Comparison of ENCODE assay signal across 9 cellular contexts in the genomic region with DNA sequence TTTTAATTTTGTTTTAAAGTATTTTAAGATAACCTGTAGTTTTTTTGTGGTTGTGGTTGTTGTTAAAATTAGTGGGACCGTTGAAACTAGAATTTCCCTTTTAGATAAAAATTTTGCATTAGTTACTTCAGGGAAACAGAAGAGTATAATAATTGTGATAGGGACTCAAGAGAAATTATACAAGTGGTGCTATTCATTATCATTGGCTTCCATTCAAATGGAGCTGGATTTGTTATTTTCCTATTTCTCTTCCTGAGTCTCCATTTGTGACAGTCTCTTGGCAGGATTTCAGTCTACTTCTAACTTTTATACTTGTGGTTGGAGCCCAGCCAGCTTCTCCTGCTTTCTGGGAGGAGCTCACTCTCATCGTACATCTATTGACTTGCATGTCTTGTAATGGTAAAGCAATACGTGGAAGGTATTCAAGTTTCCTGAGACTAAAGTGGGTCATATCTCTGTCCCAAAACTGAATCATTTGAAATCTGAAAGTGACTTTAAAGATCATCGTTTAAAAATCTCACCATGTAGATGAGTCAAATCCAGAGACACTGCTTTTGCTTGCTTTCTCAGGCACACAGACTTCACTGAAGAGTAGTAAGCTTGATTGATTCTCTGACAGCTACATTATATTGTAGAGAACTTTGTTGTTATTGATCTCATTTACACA.
A peak's percentile ranks its signal among the peaks of the same experiment; 100 is the strongest.
DNase-seq lines count a peak whose midpoint lies in the region; ATAC-seq and TF ChIP-seq lines count a peak whose summit lies in the region.
"Had no signal": no experiment of that assay in that cellular context is flagged by ENCODE, and none has a peak within 500 bp of the region (broad histone marks: within the 10 kb centered on the region; RNA-seq: fewer than 3 reads in every experiment).

No MANE protein-coding gene starts in this region.

- H3K27ac Mint-ChIP-seq in Caco-2 (ENCODE audit: unreplicated experiment): no peak overlapping the region

- H3K36me3 ChIP-seq in GM23248 (ENCODE audit: low read depth) (no peaks in the 10 kb centered on the region), trophoblast cell (ENCODE audit: control insufficient read depth in 1 of 2, insufficient read depth in 2 of 2, low read length in 2 of 2) (no peaks in the 10 kb centered on the region), Caco-2 (ENCODE audit: control insufficient read depth, insufficient read depth, low read length) (no peaks in the 10 kb centered on the region)

- no peak overlapping the region for H4K8ac ChIP-seq in trophoblast cell (ENCODE audit: low read depth, low read length)

- no peaks in the 10 kb centered on the region for H3K79me2 ChIP-seq in GM23248 (ENCODE audit: insufficient read depth)
- no peaks in the 10 kb centered on the region for H3K79me2 ChIP-seq in trophoblast cell (ENCODE audit: control insufficient read depth, insufficient read depth, low read length, poor library complexity)

- H2AK5ac ChIP-seq in trophoblast cell (ENCODE audit: low read length): no peak overlapping the region

- no peak overlapping the region for H3K27ac ChIP-seq in GM23248
- H3K27ac ChIP-seq in right cardiac atrium (ENCODE audit: low read length): no peak overlapping the region
- no peak overlapping the region for H3K27ac ChIP-seq in trophoblast cell (ENCODE audit: low read depth, low read length)
- H3K27ac ChIP-seq: epithelial cell of prostate had no signal

- H3K4me1 ChIP-seq in GM23248 (ENCODE audit: insufficient read depth): no peaks in the 10 kb centered on the region
- no peaks in the 10 kb centered on the region for H3K4me1 ChIP-seq in right cardiac atrium (ENCODE audit: control insufficient read depth, insufficient read depth, low read length)
- H3K4me1 ChIP-seq in trophoblast cell (ENCODE audit: control insufficient read depth in 1 of 2, insufficient read depth in 2 of 2, low read length in 2 of 2): no peaks in the 10 kb centered on the region
- H3K4me1 ChIP-seq in Caco-2: no peaks in the 10 kb centered on the region

- no TSS peak for BruUV-seq in Caco-2 (replicated peaks; lab: Mats Ljungman, UMichigan)

- no peak overlapping the region for H3K18ac ChIP-seq in trophoblast cell (ENCODE audit: low read length)

- H3K4ac ChIP-seq in trophoblast cell (ENCODE audit: low read depth, low read length): no peak overlapping the region

- H3K4me1 Mint-ChIP-seq in Caco-2 (ENCODE audit: low read depth, unreplicated experiment): no peaks in the 10 kb centered on the region

- CTCF ChIA-PET in Caco-2 (lab: Charles Lee): no interaction called here

- POLR2A ChIA-PET in Caco-2 (lab: Charles Lee): no interaction called here

- H4K91ac ChIP-seq in trophoblast cell (ENCODE audit: low read depth, low read length): no peak overlapping the region

- no peaks in the 10 kb centered on the region for H3K9me3 ChIP-seq in GM23248 (ENCODE audit: low read depth)
- no peaks in the 10 kb centered on the region for H3K9me3 ChIP-seq in right cardiac atrium (ENCODE audit: control insufficient read depth, low read length)
- no peaks in the 10 kb centered on the region for H3K9me3 ChIP-seq in trophoblast cell (ENCODE audit: insufficient read depth, low read depth, low read length)
- H3K9me3 ChIP-seq in Caco-2: no peaks in the 10 kb centered on the region

- DNase-seq in GM23248 (peak; percentile 13), NCI-H1105 treated with DMSO at 0.1 percent for 48 hours (lab: John Stamatoyannopoulos, UW) (peak; percentile 90), right cardiac atrium (peak; percentile 23 to 59 (median 44)), trophoblast cell (no peak), islet precursor cell (no peak), Caco-2 (no peak), D341Med (ENCODE audit: low spot score) (no peak)

- H3K79me1 ChIP-seq in trophoblast cell (ENCODE audit: low read length): no peaks in the 10 kb centered on the region

- no peaks in the 10 kb centered on the region for H3K9me3 Mint-ChIP-seq in Caco-2 (ENCODE audit: unreplicated experiment)

- H3K14ac ChIP-seq in trophoblast cell (ENCODE audit: low read length): no peak overlapping the region

- no peak overlapping the region for H2BK120ac ChIP-seq in trophoblast cell (ENCODE audit: insufficient read depth, low read length, poor library complexity)

- H3K27me3 ChIP-seq in GM23248 (replicated peaks; ENCODE audit: insufficient read depth) (no peaks in the 10 kb centered on the region), right cardiac atrium (ENCODE audit: control insufficient read depth, insufficient read depth) (no peaks in the 10 kb centered on the region), trophoblast cell (ENCODE audit: insufficient read depth, low read length) (no peaks in the 10 kb centered on the region), Caco-2 (replicated peaks; ENCODE audit: control insufficient read depth, insufficient read depth, low read length) (no peaks in the 10 kb centered on the region)

- H3K4me3 ChIP-seq in GM23248: no peak overlapping the region
- peak overlapping the region; percentile 3 for H3K4me3 ChIP-seq in right cardiac atrium (ENCODE audit: low read length)
- no peak overlapping the region for H3K4me3 ChIP-seq in trophoblast cell (ENCODE audit: low read depth, low read length)
- no peak overlapping the region for H3K4me3 ChIP-seq in Caco-2 (ENCODE audit: low read depth, low read length)

- no peaks in the 10 kb centered on the region for H3K36me3 Mint-ChIP-seq in Caco-2 (ENCODE audit: insufficient read depth, unreplicated experiment)

- no peaks in the 10 kb centered on the region for H3K27me3 Mint-ChIP-seq in Caco-2 (ENCODE audit: insufficient read depth, unreplicated experiment)

- no peak overlapping the region for H2AFZ ChIP-seq in GM23248
- no peak overlapping the region for H2AFZ ChIP-seq in trophoblast cell (ENCODE audit: insufficient read depth, low read length, poor library complexity)

- peak; percentile 94 for ATAC-seq in GM18868 (IDR thresholded peaks at IDR 0.05; ENCODE audit: unreplicated experiment)
- ATAC-seq in right cardiac atrium: no peak

- no peak overlapping the region for H2BK12ac ChIP-seq in trophoblast cell (ENCODE audit: low read length)

- WGBS in GM23248 (ENCODE audit: low coverage in 1 of 2, low lambda C conversion rate in 2 of 2, missing lambda C conversion rate in 2 of 2), 2 experiments: 53 to 56% methylated on average over 4 of the region's 4 CpGs
- WGBS in right cardiac atrium: 11% methylated on average over 4 of the region's 4 CpGs
- no CpG with 5 or more reads among the region's 4 CpGs for WGBS in trophoblast cell (ENCODE audit: extremely low coverage, insufficient coverage, insufficient read length)

- H2BK5ac ChIP-seq in trophoblast cell (ENCODE audit: low read depth, low read length, poor library complexity): no peak overlapping the region

- H3K4me3 Mint-ChIP-seq in Caco-2 (ENCODE audit: unreplicated experiment): no peak overlapping the region

- H4K20me1 ChIP-seq in GM23248 (ENCODE audit: insufficient read depth): no peaks in the 10 kb centered on the region

- no peaks in the 10 kb centered on the region for H3F3A ChIP-seq in GM23248 (ENCODE audit: insufficient read depth)

- H3K9ac ChIP-seq in GM23248 (no peak overlapping the region), trophoblast cell (ENCODE audit: low read length) (no peak overlapping the region)

- in situ Hi-C loops in GM23248 (cut with MboI): no loop called here

- no peak overlapping the region for H3K4me2 ChIP-seq in GM23248 (ENCODE audit: unreplicated experiment)
- no peak overlapping the region for H3K4me2 ChIP-seq in trophoblast cell (ENCODE audit: low read length)

- H3K9me2 ChIP-seq in GM23248 (ENCODE audit: insufficient read depth): no peaks in the 10 kb centered on the region

- intact Hi-C loops in right cardiac atrium (cut with DNase I) (no loop called here), Caco-2 (cut with micrococcal nuclease; ENCODE audit: unreplicated experiment) (no loop called here)

- H3K23ac ChIP-seq in trophoblast cell (ENCODE audit: low read length): no peak overlapping the region

- no peak for TF ChIP-seq CTCF in Caco-2 (IDR thresholded peaks at IDR 0.05; ENCODE audit: insufficient read depth in 1 of 2, low read depth in 1 of 2, low read length in 1 of 2, severe bottlenecking in 1 of 2, unreplicated experiment in 1 of 2)

- no peak overlapping the region for H4K12ac ChIP-seq in trophoblast cell (ENCODE audit: low read depth, low read length)

Comparison
In these comparisons a context has a peak if more than half of its experiments do, and no peak if none do; other contexts are left out.
1. DNase-seq: peak in GM23248 (single experiment), NCI-H1105 treated with DMSO at 0.1 percent for 48 hours (single experiment) and right cardiac atrium (3 of 3); none in trophoblast cell (0 of 2), islet precursor cell (single experiment), Caco-2 (0 of 2) and D341Med (single experiment).